ENCODE assay signal across 1 cellular context in genomic region chr20:10125757-10126156, GRCh38.
TF ChIP-seq lines count a peak whose summit lies in the region.

No MANE protein-coding gene starts in this region.

TF ChIP-seq in IMR-90, 13 proteins besides CTCF, POLR2A, EP300 and RAD21 (continued from another document):
- TF ChIP-seq BHLHE40 (IDR thresholded peaks at IDR 0.05; ENCODE audit: low read depth, low read length) (no peak), MXI1 (IDR thresholded peaks at IDR 0.05; ENCODE audit: borderline replicate concordance, low read depth, low read length) (no peak), RCOR1 (IDR thresholded peaks at IDR 0.05; ENCODE audit: insufficient replicate concordance, low read length) (no peak), CHD1 (IDR thresholded peaks at IDR 0.05; ENCODE audit: low read depth, low read length) (no peak), MAFK (IDR thresholded peaks at IDR 0.05; ENCODE audit: low read depth, low read length) (no peak)
